1 cellular context compared by ENCODE assay signal in genomic region chr9:3367185-3367584, GRCh38.
TF ChIP-seq lines count a peak whose summit lies in the region.

No MANE protein-coding gene starts in this region.

TF ChIP-seq in GM23338, 12 proteins besides CTCF, POLR2A, EP300 and RAD21 (continued from another document):
- TF ChIP-seq ZNF462 (CRISPR knock-in tag; IDR thresholded peaks at IDR 0.05), result no peak
TF ChIP-seq in GM23338: peak in this region for 0.
